8 cellular contexts compared by ENCODE assay signal in genomic region chr4:1870328-1870577, GRCh38. TPM values are rescaled to one million over a fixed set of nuclear protein-coding genes. Genes with fewer than 3 reads are reported as not detected.
DNase-seq lines count a peak whose midpoint lies in the region; ATAC-seq and TF ChIP-seq lines count a peak whose summit lies in the region.

No MANE protein-coding gene starts in this region.

- ATAC-seq in HG02588 (IDR thresholded peaks at IDR 0.05; ENCODE audit: unreplicated experiment) (peak; percentile 39), left ventricle myocardium superior (peak; percentile 84)

- peaks cover 2% of the 10 kb centered on the region for H3K4me1 ChIP-seq in prostate gland (replicated peaks)
- no peaks in the 10 kb centered on the region for H3K4me1 ChIP-seq in urinary bladder (ENCODE audit: insufficient read depth)

- peak overlapping the region; percentile 7 for H3K27ac ChIP-seq in adipose tissue (ENCODE audit: low read depth, low read length)
- peak overlapping the region; percentile 97 to 99 for H3K27ac ChIP-seq in prostate gland
- H3K27ac ChIP-seq in urinary bladder (ENCODE audit: low read depth), result peak overlapping the region; percentile 98

- DNase-seq in ELR (ENCODE audit: low read depth) (peak; percentile 87), NCI-H1105 (lab: John Stamatoyannopoulos, UW) (peak; percentile 60), SW 1271 (lab: John Stamatoyannopoulos, UW) (peak; percentile 52 to 82), left ventricle myocardium superior (peak; percentile 91), prostate gland (ENCODE audit: low spot score) (peak; percentile 85)

- intact Hi-C loops in left ventricle myocardium superior (cut with micrococcal nuclease), result no loop called here
- intact Hi-C loops in prostate gland (cut with DNase I), result loop anchor here (2.0 kb wide), 1 partner anchor 13 kb away; the partner anchor contains the start of gene LETM1

- H3K36me3 ChIP-seq in prostate gland (no peaks in the 10 kb centered on the region), urinary bladder (ENCODE audit: insufficient read depth) (no peaks in the 10 kb centered on the region)

- H3K9me3 ChIP-seq in prostate gland, result no peaks in the 10 kb centered on the region

- TF ChIP-seq POLR2A in prostate gland (IDR thresholded peaks at IDR 0.05), result no peak

- peak overlapping the region; percentile 67 to 78 for H3K4me3 ChIP-seq in prostate gland
- peak overlapping the region; percentile 99 for H3K4me3 ChIP-seq in urinary bladder (ENCODE audit: low read depth, low read length)

- no peak for TF ChIP-seq CTCF in prostate gland (IDR thresholded peaks at IDR 0.05)

- 0% methylated on average over 11 to 22 of the region's 22 CpGs for WGBS in adipose tissue, 3 donors
- WGBS in prostate gland, result 2% methylated on average over 18 of the region's 22 CpGs
- WGBS in urinary bladder, result under 1% methylated on average over 22 of the region's 22 CpGs

- no peaks in the 10 kb centered on the region for H3K27me3 ChIP-seq in prostate gland (replicated peaks; ENCODE audit: insufficient read depth)

RNA-seq across cellular contexts. Expression of gene NSD2, which starts 0.9 kb away (rescaled TPM):
- 10 to 100 TPM in 1 of 3 donors, 1 to 10 TPM in 2; 7.3 to 12.0 (median 9.8) TPM for polyA plus RNA-seq in adipose tissue
- total RNA-seq in left ventricle myocardium superior, result 45.3 TPM
- total RNA-seq in prostate gland, result 10 to 100 TPM; 18.0 to 75.0 TPM
- total RNA-seq in urinary bladder, result 60.5 TPM
- 13.8 TPM for polyA plus RNA-seq in urinary bladder

RNA-seq across cellular contexts. Expression of gene LETM1, which starts 14.3 kb away (rescaled TPM):
- polyA plus RNA-seq in adipose tissue, result 10 to 100 TPM; 14.2 to 45.8 (median 19.9) TPM
- total RNA-seq in left ventricle myocardium superior, result 46.2 TPM
- total RNA-seq in prostate gland, result 10 to 100 TPM; 32.1 to 63.1 TPM
- 19.0 TPM for total RNA-seq in urinary bladder
- 15.6 TPM for polyA plus RNA-seq in urinary bladder

Comparison
In these comparisons a context has a peak if more than half of its experiments do, and no peak if none do; other contexts are left out.
1. Peak in every context shown above with its lines: DNase-seq, ATAC-seq, H3K4me3 ChIP-seq and H3K27ac ChIP-seq.
2. H3K27ac ChIP-seq: peak in every context shown above with its lines; median percentile 98 in prostate gland; 98 in urinary bladder; 7 in adipose tissue.